24 cellular contexts compared by ENCODE assay signal in genomic region chr7:128240696-128241386, GRCh38. TPM values are rescaled to one million over a fixed set of nuclear protein-coding genes. Genes with fewer than 3 reads are reported as not detected.
"Had no signal": no experiment of that assay in that cellular context is flagged by ENCODE, and none has a peak within 500 bp of the region (broad histone marks: within the 10 kb centered on the region; RNA-seq: fewer than 3 reads in every experiment).

Gene LEP, plus strand, starts transcription at chr7:128241278. Its CDS starts 10,741 bp downstream, at chr7:128252019.

- H3K4me1 ChIP-seq: ascending aorta, parathyroid adenoma, suprapubic skin, upper lobe of right lung had no signal

- H3K36me3 ChIP-seq: ascending aorta, cardiac muscle cell, esophagus squamous epithelium, suprapubic skin, upper lobe of right lung had no signal

- H2AFZ ChIP-seq: parathyroid adenoma had no signal

- H3K27ac Mint-ChIP-seq: activated CD4-positive, alpha-beta T cell treated with anti-CD3 and anti-CD28 coated beads for 36 hours; activated CD8-positive, alpha-beta T cell treated with anti-CD3 and anti-CD28 coated beads, Interleukin-2, amount 10 ng/mL, durations not matched to agents 7 days and 5 days; activated naive CD8-positive, alpha-beta T cell treated with anti-CD3 and anti-CD28 coated beads, Interleukin-2, amount 10 ng/mL, durations not matched to agents 7 days and 5 days had no signal

- H3K4me1 Mint-ChIP-seq: neural crest cell had no signal

- H3K4me3 Mint-ChIP-seq: activated CD4-positive, alpha-beta T cell treated with anti-CD3 and anti-CD28 coated beads for 36 hours; activated CD8-positive, alpha-beta T cell treated with anti-CD3 and anti-CD28 coated beads, Interleukin-2, amount 10 ng/mL, durations not matched to agents 7 days and 5 days; activated naive CD8-positive, alpha-beta T cell treated with anti-CD3 and anti-CD28 coated beads, Interleukin-2, amount 10 ng/mL, durations not matched to agents 7 days and 5 days; neural crest cell had no signal

- H3K27ac ChIP-seq: ascending aorta, cardiac muscle cell, esophagus squamous epithelium, parathyroid adenoma, suprapubic skin, upper lobe of right lung had no signal

- DNase-seq: activated CD4-positive, alpha-beta T cell treated with anti-CD3 and anti-CD28 coated beads for 36 hours; activated CD8-positive, alpha-beta memory T cell treated with anti-CD3 and anti-CD28 coated beads, Interleukin-2, amount 50 U/mL, for 4 hours; activated CD8-positive, alpha-beta T cell treated with anti-CD3 and anti-CD28 coated beads, Interleukin-2, amount 10 ng/mL, durations not matched to agents 7 days and 5 days; activated naive CD4-positive, alpha-beta T cell; activated naive CD8-positive, alpha-beta T cell treated with anti-CD3 and anti-CD28 coated beads, Interleukin-2, amount 10 ng/mL, durations not matched to agents 7 days and 5 days; activated T-cell treated with anti-CD3 and anti-CD28 coated beads, Interleukin-2, amount 50 U/mL, for 48 hours; esophagus squamous epithelium; left ventricle myocardium superior; midbrain; stimulated activated CD4-positive, alpha-beta T cell treated with anti-CD3 and anti-CD28 coated beads, Interleukin-15, amount 100 ng/mL, for 24 hours; stimulated activated CD4-positive, alpha-beta T cell treated with anti-CD3 and anti-CD28 coated beads, Interleukin-4, amount 100 ng/mL, for 4 hours; stimulated activated CD8-positive, alpha-beta memory T cell treated with anti-CD3 and anti-CD28 coated beads, Interleukin-4, amount 100 ng/mL, for 48 hours; stimulated activated naive CD4-positive, alpha-beta T cell treated with Interleukin-2 at 50 U/mL for 16 hours; T-helper 2 cell; upper lobe of right lung had no signal

- H3K4me3 ChIP-seq: ascending aorta, cardiac muscle cell, suprapubic skin, upper lobe of right lung had no signal

- H3K9me3 ChIP-seq: upper lobe of right lung had no signal

- ATAC-seq: activated CD4-positive, alpha-beta T cell treated with anti-CD3 and anti-CD28 coated beads for 36 hours; activated CD8-positive, alpha-beta T cell treated with anti-CD3 and anti-CD28 coated beads, Interleukin-2, amount 10 ng/mL, durations not matched to agents 7 days and 5 days; left ventricle myocardium superior; upper lobe of right lung had no signal

- H3K9ac ChIP-seq: parathyroid adenoma had no signal

- H3K27me3 ChIP-seq: cardiac muscle cell had no signal

RNA-seq across cellular contexts. Expression of gene LEP, which starts in this region (rescaled TPM):
- total RNA-seq: activated CD4-positive, alpha-beta T cell treated with anti-CD3 and anti-CD28 coated beads for 36 hours; activated CD8-positive, alpha-beta T cell treated with anti-CD3 and anti-CD28 coated beads, Interleukin-2, amount 10 ng/mL, durations not matched to agents 7 days and 5 days; activated naive CD8-positive, alpha-beta T cell treated with anti-CD3 and anti-CD28 coated beads, Interleukin-2, amount 10 ng/mL, durations not matched to agents 7 days and 5 days; ascending aorta; cardiac muscle cell; esophagus squamous epithelium; fibroblast of villous mesenchyme; kidney epithelial cell; myocyte; neural crest cell; renal cortical epithelial cell; upper lobe of right lung had no signal
- polyA plus RNA-seq: cardiac muscle cell had no signal
